In the genomic region with DNA sequence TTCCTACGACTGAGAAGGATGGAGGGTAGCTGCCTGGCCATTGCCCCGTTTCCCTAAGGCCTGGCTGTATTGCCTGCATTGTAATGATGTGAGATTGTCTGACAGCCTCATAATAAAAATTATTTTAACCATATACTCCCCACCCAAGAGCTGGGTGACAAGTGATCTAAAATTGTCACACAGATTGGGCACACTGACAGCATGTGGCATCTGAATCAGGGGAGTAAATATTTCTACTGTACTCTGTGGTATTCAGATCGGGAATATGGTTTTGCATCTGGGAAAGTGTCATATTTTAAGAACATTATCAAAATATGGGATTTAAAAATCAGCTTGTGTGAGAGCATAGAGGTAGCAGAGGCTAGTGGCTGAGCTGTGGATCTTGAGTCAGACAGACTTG, we compare ENCODE assay signal across 19 cellular contexts.
"Had no signal": no experiment of that assay in that cellular context is flagged by ENCODE, and none has a peak within 500 bp of the region (broad histone marks: within the 10 kb centered on the region; RNA-seq: fewer than 3 reads in every experiment).

No MANE protein-coding gene starts in this region.

- H3K36me3 ChIP-seq: ovary, spleen had no signal

- H3K27ac ChIP-seq: foreskin keratinocyte, ovary, spleen, upper lobe of right lung, VCaP had no signal

- ATAC-seq: esophagus mucosa; foreskin keratinocyte; naive thymus-derived CD4-positive, alpha-beta T cell; upper lobe of right lung had no signal

- DNase-seq: activated CD4-positive, alpha-beta T cell treated with anti-CD3 and anti-CD28 coated beads for 4 hours; activated CD4-positive, alpha-beta T cell treated with anti-CD3 and anti-CD28 coated beads, Interleukin-2, amount 50 U/mL, for 48 hours; activated CD8-positive, alpha-beta memory T cell treated with anti-CD3 and anti-CD28 coated beads for 24 hours; activated effector memory CD4-positive, alpha-beta T cell treated with Interleukin-2 at 50 U/mL for 16 hours; activated naive CD4-positive, alpha-beta T cell treated with Interleukin-2 at 50 U/mL for 16 hours; anterior cingulate cortex; caudate nucleus; endodermal cell; foreskin keratinocyte; mammary epithelial cell; naive thymus-derived CD4-positive, alpha-beta T cell; ovary; retina; spleen; stimulated activated naive CD4-positive, alpha-beta T cell; thyroid gland; upper lobe of right lung had no signal

- H3K27me3 ChIP-seq: foreskin keratinocyte, ovary, spleen, thyroid gland, upper lobe of right lung had no signal

- H3K9me3 ChIP-seq: ovary, spleen, thyroid gland, upper lobe of right lung had no signal

- H3K4me3 ChIP-seq: ovary, spleen, thyroid gland, upper lobe of right lung had no signal

- H3K4me1 ChIP-seq: foreskin keratinocyte, spleen, thyroid gland, upper lobe of right lung had no signal
